Comparison of ENCODE assay signal across 12 cellular contexts in genomic region chr2:128308284-128308731, GRCh38. TPM values are rescaled to one million over a fixed set of nuclear protein-coding genes. Genes with fewer than 3 reads are reported as not detected.
DNase-seq lines count a peak whose midpoint lies in the region; ATAC-seq and TF ChIP-seq lines count a peak whose summit lies in the region.
"Had no signal": no experiment of that assay in that cellular context is flagged by ENCODE, and none has a peak within 500 bp of the region (broad histone marks: within the 10 kb centered on the region; RNA-seq: fewer than 3 reads in every experiment).

No MANE protein-coding gene starts in this region.

- peaks cover 2% of the 10 kb centered on the region for H3K36me3 Mint-ChIP-seq in activated naive CD4-positive, alpha-beta T cell treated with anti-CD3 and anti-CD28 coated beads for 36 hours (ENCODE audit: low read depth)
- peaks cover 6% of the 10 kb centered on the region for H3K36me3 Mint-ChIP-seq in nephron (ENCODE audit: low read depth)
- H3K36me3 Mint-ChIP-seq in effector memory CD8-positive, alpha-beta T cell (ENCODE audit: insufficient read depth), result peaks cover 11% of the 10 kb centered on the region

- H3K27ac ChIP-seq in upper lobe of right lung, result no peak overlapping the region

- DNase-seq in activated naive CD4-positive, alpha-beta T cell treated with anti-CD3 and anti-CD28 coated beads for 36 hours, result peak; percentile 1
- DNase-seq in activated naive CD4-positive, alpha-beta T cell treated with Interleukin-2 at 50 U/mL for 16 hours, result no peak
- DNase-seq in globus pallidus (ENCODE audit: low spot score), result peak; percentile 47
- peak; percentile 66 for DNase-seq in upper lobe of right lung
- no peak for DNase-seq in effector memory CD8-positive, alpha-beta T cell
- DNase-seq: activated CD4-positive, CD25-positive, alpha-beta regulatory T cell treated with anti-CD3 and anti-CD28 coated beads, Interleukin-2, amount 50 U/mL, for 72 hours; NCI-H1048 had no signal

- no peaks in the 10 kb centered on the region for H3K9me3 Mint-ChIP-seq in activated naive CD4-positive, alpha-beta T cell treated with anti-CD3 and anti-CD28 coated beads for 36 hours
- H3K9me3 Mint-ChIP-seq in nephron, result no peaks in the 10 kb centered on the region
- no peaks in the 10 kb centered on the region for H3K9me3 Mint-ChIP-seq in effector memory CD8-positive, alpha-beta T cell
- H3K9me3 Mint-ChIP-seq: naive thymus-derived CD8-positive, alpha-beta T cell had no signal

- CTCF ChIA-PET in activated naive CD4-positive, alpha-beta T cell treated with anti-CD3 and anti-CD28 coated beads for 36 hours (lab: Charles Lee), result no interaction called here

- H3K4me1 ChIP-seq in upper lobe of right lung, result peaks cover 64% of the 10 kb centered on the region

- intact Hi-C loops in activated naive CD4-positive, alpha-beta T cell treated with anti-CD3 and anti-CD28 coated beads for 36 hours (cut with micrococcal nuclease), result no loop called here
- intact Hi-C loops in upper lobe of right lung (cut with DNase I), result no loop called here

- no peak overlapping the region for H3K4me3 ChIP-seq in upper lobe of right lung
- H3K4me3 ChIP-seq: gastrocnemius medialis had no signal

- ATAC-seq in upper lobe of right lung (no peak), GM18517 (IDR thresholded peaks at IDR 0.05; ENCODE audit: unreplicated experiment) (no peak), HG03039 (IDR thresholded peaks at IDR 0.05; ENCODE audit: unreplicated experiment) (no peak)
- ATAC-seq in effector memory CD8-positive, alpha-beta T cell (replicated peaks), result no peak
- ATAC-seq: gastrocnemius medialis; naive thymus-derived CD8-positive, alpha-beta T cell had no signal

- H3K27me3 Mint-ChIP-seq in activated naive CD4-positive, alpha-beta T cell treated with anti-CD3 and anti-CD28 coated beads for 36 hours (ENCODE audit: low read depth), result no peaks in the 10 kb centered on the region
- no peaks in the 10 kb centered on the region for H3K27me3 Mint-ChIP-seq in nephron (ENCODE audit: low read depth)
- no peaks in the 10 kb centered on the region for H3K27me3 Mint-ChIP-seq in effector memory CD8-positive, alpha-beta T cell
- H3K27me3 Mint-ChIP-seq: naive thymus-derived CD8-positive, alpha-beta T cell had no signal

- TF ChIP-seq CTCF in nephron (IDR thresholded peaks at IDR 0.05; ENCODE audit: unreplicated experiment in 3 of 3), result no peak
- no peak for TF ChIP-seq CTCF in upper lobe of right lung (IDR thresholded peaks at IDR 0.05)

- no peaks in the 10 kb centered on the region for H3K27me3 ChIP-seq in upper lobe of right lung
- H3K27me3 ChIP-seq: gastrocnemius medialis had no signal

- H3K4me3 Mint-ChIP-seq in activated naive CD4-positive, alpha-beta T cell treated with anti-CD3 and anti-CD28 coated beads for 36 hours, result no peak overlapping the region
- H3K4me3 Mint-ChIP-seq in nephron, result no peak overlapping the region
- H3K4me3 Mint-ChIP-seq in effector memory CD8-positive, alpha-beta T cell, result no peak overlapping the region
- H3K4me3 Mint-ChIP-seq: naive thymus-derived CD8-positive, alpha-beta T cell had no signal

- no peaks in the 10 kb centered on the region for H3K9me3 ChIP-seq in upper lobe of right lung
- H3K9me3 ChIP-seq: gastrocnemius medialis had no signal

- no peaks in the 10 kb centered on the region for H3K36me3 ChIP-seq in upper lobe of right lung
- H3K36me3 ChIP-seq: gastrocnemius medialis had no signal

- peaks cover 14% of the 10 kb centered on the region for H3K4me1 Mint-ChIP-seq in activated naive CD4-positive, alpha-beta T cell treated with anti-CD3 and anti-CD28 coated beads for 36 hours (ENCODE audit: low read depth)
- peaks cover 75% of the 10 kb centered on the region for H3K4me1 Mint-ChIP-seq in nephron
- H3K4me1 Mint-ChIP-seq in effector memory CD8-positive, alpha-beta T cell (ENCODE audit: low read depth in 2 of 2), result peaks cover 7 to 25% of the 10 kb centered on the region in 2 donors

- no peak overlapping the region for H3K27ac Mint-ChIP-seq in activated naive CD4-positive, alpha-beta T cell treated with anti-CD3 and anti-CD28 coated beads for 36 hours
- peak overlapping the region in 2 of 3 experiments; percentile 24 to 33 for H3K27ac Mint-ChIP-seq in nephron
- no peak overlapping the region for H3K27ac Mint-ChIP-seq in effector memory CD8-positive, alpha-beta T cell
- H3K27ac Mint-ChIP-seq: naive thymus-derived CD8-positive, alpha-beta T cell had no signal

RNA-seq across cellular contexts. Expression of gene HS6ST1, which starts 10.4 kb away (rescaled TPM):
- total RNA-seq in activated naive CD4-positive, alpha-beta T cell treated with anti-CD3 and anti-CD28 coated beads for 36 hours, result 1 to 10 TPM; 8.1 to 8.2 TPM
- 33.2 TPM for total RNA-seq in upper lobe of right lung

Comparison
In these comparisons a context has a peak if more than half of its experiments do, and no peak if none do; other contexts are left out.
1. DNase-seq: peak in activated naive CD4-positive, alpha-beta T cell treated with anti-CD3 and anti-CD28 coated beads for 36 hours (single experiment), globus pallidus (single experiment) and upper lobe of right lung (single experiment); none in activated naive CD4-positive, alpha-beta T cell treated with Interleukin-2 at 50 U/mL for 16 hours (single experiment) and effector memory CD8-positive, alpha-beta T cell (0 of 3).
2. H3K27ac Mint-ChIP-seq: peak in nephron (2 of 3); none in activated naive CD4-positive, alpha-beta T cell treated with anti-CD3 and anti-CD28 coated beads for 36 hours (single experiment) and effector memory CD8-positive, alpha-beta T cell (0 of 2).